Comparison of ENCODE assay signal across 1 cellular context in the genomic region with DNA sequence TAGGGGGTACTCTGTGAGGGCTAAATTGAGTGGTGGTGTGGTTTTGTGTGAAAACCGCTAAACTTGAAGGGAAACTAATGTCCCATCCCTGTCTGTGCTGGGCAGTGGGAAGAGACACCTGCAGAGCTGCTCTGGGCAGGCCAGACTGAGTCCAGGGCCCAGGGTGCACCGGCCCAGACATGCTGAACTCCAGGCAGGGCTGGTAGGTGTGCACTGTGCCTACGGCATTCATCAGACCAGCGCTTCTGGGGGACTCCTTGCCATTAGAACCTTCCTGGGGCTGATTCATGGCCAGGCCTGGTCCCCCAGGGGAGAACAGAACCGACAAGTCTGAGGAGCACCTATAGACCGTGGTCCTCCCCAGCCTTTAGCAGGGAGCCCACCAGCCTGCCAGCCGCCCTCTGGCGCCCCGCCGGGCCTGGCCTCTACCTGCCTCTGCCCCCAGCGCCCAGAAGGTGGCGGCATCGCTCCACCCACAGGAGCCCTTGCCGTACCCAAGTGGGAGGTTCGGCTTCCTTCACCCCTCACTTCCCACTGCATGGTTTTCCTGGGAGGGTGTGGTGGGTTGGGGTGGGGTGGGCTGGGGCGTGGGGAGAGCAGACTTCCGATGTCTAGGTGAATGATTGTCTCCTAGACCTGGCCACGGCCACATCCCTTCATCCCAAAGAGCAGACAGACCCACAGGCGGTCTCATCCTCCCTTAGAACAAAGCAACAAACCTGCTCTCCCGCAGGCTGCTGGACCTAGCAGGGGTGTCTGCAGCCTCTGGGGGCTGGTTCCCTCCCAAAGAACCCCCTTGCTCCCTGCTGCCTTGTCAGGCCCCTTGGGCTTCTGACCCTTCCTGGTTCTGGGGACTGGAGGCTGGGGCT.
TF ChIP-seq lines count a peak whose summit lies in the region.

No MANE protein-coding gene starts in this region.

TF ChIP-seq in HEK293, 187 proteins besides CTCF, POLR2A, EP300 and RAD21 (continued from another document):
- no peak for TF ChIP-seq PRDM6 (tag by site-specific recombination; IDR thresholded peaks at IDR 0.05)
- TF ChIP-seq ZNF37A (tag by site-specific recombination; IDR thresholded peaks at IDR 0.05), result no peak
- TF ChIP-seq ZNF473 (tag by site-specific recombination; IDR thresholded peaks at IDR 0.05), result no peak
- TF ChIP-seq ZNF664 (tag by site-specific recombination; IDR thresholded peaks at IDR 0.05), result no peak
- no peak for TF ChIP-seq ZBTB20 (tag by site-specific recombination; IDR thresholded peaks at IDR 0.05)
- TF ChIP-seq ZNF121 (tag by site-specific recombination; IDR thresholded peaks at IDR 0.05), result no peak
- no peak for TF ChIP-seq ZNF354C (tag by site-specific recombination; IDR thresholded peaks at IDR 0.05; ENCODE audit: borderline replicate concordance, low read depth)
- peak; percentile 69 for TF ChIP-seq ZNF654 (tag by site-specific recombination; IDR thresholded peaks at IDR 0.05; ENCODE audit: low read depth)
- no peak for TF ChIP-seq MZF1 (tag by site-specific recombination; IDR thresholded peaks at IDR 0.05; ENCODE audit: borderline replicate concordance)
- TF ChIP-seq IKZF3 (tag by site-specific recombination; IDR thresholded peaks at IDR 0.05), result no peak
- TF ChIP-seq OVOL3 (tag by site-specific recombination; IDR thresholded peaks at IDR 0.05), result no peak
- TF ChIP-seq, protein P1, sequence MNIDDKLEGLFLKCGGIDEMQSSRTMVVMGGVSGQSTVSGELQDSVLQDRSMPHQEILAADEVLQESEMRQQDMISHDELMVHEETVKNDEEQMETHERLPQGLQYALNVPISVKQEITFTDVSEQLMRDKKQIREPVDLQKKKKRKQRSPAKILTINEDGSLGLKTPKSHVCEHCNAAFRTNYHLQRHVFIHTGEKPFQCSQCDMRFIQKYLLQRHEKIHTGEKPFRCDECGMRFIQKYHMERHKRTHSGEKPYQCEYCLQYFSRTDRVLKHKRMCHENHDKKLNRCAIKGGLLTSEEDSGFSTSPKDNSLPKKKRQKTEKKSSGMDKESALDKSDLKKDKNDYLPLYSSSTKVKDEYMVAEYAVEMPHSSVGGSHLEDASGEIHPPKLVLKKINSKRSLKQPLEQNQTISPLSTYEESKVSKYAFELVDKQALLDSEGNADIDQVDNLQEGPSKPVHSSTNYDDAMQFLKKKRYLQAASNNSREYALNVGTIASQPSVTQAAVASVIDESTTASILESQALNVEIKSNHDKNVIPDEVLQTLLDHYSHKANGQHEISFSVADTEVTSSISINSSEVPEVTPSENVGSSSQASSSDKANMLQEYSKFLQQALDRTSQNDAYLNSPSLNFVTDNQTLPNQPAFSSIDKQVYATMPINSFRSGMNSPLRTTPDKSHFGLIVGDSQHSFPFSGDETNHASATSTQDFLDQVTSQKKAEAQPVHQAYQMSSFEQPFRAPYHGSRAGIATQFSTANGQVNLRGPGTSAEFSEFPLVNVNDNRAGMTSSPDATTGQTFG (tag by site-specific recombination; IDR thresholded peaks at IDR 0.05; ENCODE audit: borderline replicate concordance), result no peak
- TF ChIP-seq ZNF391 (tag by site-specific recombination; IDR thresholded peaks at IDR 0.05; ENCODE audit: borderline replicate concordance, low read depth), result 0 out of 2 replicates have a peak, but pooled peaks have one; percentile 49
- 0 out of 2 replicates have a peak, but pooled peaks have one; percentile 47 for TF ChIP-seq EGR2 (tag by site-specific recombination; IDR thresholded peaks at IDR 0.05; ENCODE audit: low read depth)
- TF ChIP-seq ZNF155 (tag by site-specific recombination; IDR thresholded peaks at IDR 0.05), result no peak
- TF ChIP-seq KLF10 (tag by site-specific recombination; IDR thresholded peaks at IDR 0.05), result no peak
- TF ChIP-seq ZIC2 (tag by site-specific recombination; IDR thresholded peaks at IDR 0.05), result peak; percentile 24; the same call in 1 of the 2 replicates
- no peak for TF ChIP-seq ZNF175 (tag by site-specific recombination; IDR thresholded peaks at IDR 0.05)
- TF ChIP-seq ZNF394 (tag by site-specific recombination; IDR thresholded peaks at IDR 0.05; ENCODE audit: borderline replicate concordance), result no peak
- TF ChIP-seq, protein P2, sequence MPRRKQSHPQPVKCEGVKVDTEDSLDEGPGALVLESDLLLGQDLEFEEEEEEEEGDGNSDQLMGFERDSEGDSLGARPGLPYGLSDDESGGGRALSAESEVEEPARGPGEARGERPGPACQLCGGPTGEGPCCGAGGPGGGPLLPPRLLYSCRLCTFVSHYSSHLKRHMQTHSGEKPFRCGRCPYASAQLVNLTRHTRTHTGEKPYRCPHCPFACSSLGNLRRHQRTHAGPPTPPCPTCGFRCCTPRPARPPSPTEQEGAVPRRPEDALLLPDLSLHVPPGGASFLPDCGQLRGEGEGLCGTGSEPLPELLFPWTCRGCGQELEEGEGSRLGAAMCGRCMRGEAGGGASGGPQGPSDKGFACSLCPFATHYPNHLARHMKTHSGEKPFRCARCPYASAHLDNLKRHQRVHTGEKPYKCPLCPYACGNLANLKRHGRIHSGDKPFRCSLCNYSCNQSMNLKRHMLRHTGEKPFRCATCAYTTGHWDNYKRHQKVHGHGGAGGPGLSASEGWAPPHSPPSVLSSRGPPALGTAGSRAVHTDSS (tag by site-specific recombination; IDR thresholded peaks at IDR 0.05), result no peak
- TF ChIP-seq, protein P3, sequence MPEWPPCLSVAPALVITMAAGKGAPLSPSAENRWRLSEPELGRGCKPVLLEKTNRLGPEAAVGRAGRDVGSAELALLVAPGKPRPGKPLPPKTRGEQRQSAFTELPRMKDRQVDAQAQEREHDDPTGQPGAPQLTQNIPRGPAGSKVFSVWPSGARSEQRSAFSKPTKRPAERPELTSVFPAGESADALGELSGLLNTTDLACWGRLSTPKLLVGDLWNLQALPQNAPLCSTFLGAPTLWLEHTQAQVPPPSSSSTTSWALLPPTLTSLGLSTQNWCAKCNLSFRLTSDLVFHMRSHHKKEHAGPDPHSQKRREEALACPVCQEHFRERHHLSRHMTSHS (tag by site-specific recombination; IDR thresholded peaks at IDR 0.05), result no peak
- TF ChIP-seq ZNF701 (tag by site-specific recombination; IDR thresholded peaks at IDR 0.05), result no peak
- TF ChIP-seq ZNF302 (tag by site-specific recombination; IDR thresholded peaks at IDR 0.05; ENCODE audit: low read depth), result no peak
- TF ChIP-seq ZNF707 (tag by site-specific recombination; IDR thresholded peaks at IDR 0.05), result no peak
- no peak for TF ChIP-seq GLIS2 (tag by site-specific recombination; IDR thresholded peaks at IDR 0.05)
- TF ChIP-seq ZNF792 (tag by site-specific recombination; IDR thresholded peaks at IDR 0.05), result no peak
- peak; percentile 59 for TF ChIP-seq ZFHX2 (tag by site-specific recombination; conservative IDR thresholded peaks at IDR 0.05)
- TF ChIP-seq, protein P4, sequence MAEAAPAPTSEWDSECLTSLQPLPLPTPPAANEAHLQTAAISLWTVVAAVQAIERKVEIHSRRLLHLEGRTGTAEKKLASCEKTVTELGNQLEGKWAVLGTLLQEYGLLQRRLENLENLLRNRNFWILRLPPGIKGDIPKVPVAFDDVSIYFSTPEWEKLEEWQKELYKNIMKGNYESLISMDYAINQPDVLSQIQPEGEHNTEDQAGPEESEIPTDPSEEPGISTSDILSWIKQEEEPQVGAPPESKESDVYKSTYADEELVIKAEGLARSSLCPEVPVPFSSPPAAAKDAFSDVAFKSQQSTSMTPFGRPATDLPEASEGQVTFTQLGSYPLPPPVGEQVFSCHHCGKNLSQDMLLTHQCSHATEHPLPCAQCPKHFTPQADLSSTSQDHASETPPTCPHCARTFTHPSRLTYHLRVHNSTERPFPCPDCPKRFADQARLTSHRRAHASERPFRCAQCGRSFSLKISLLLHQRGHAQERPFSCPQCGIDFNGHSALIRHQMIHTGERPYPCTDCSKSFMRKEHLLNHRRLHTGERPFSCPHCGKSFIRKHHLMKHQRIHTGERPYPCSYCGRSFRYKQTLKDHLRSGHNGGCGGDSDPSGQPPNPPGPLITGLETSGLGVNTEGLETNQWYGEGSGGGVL (tag by site-specific recombination; IDR thresholded peaks at IDR 0.05), result no peak
TF ChIP-seq in HEK293: peak in this region for 5.
